ENCODE assay signal across 8 cellular contexts in the genomic region with DNA sequence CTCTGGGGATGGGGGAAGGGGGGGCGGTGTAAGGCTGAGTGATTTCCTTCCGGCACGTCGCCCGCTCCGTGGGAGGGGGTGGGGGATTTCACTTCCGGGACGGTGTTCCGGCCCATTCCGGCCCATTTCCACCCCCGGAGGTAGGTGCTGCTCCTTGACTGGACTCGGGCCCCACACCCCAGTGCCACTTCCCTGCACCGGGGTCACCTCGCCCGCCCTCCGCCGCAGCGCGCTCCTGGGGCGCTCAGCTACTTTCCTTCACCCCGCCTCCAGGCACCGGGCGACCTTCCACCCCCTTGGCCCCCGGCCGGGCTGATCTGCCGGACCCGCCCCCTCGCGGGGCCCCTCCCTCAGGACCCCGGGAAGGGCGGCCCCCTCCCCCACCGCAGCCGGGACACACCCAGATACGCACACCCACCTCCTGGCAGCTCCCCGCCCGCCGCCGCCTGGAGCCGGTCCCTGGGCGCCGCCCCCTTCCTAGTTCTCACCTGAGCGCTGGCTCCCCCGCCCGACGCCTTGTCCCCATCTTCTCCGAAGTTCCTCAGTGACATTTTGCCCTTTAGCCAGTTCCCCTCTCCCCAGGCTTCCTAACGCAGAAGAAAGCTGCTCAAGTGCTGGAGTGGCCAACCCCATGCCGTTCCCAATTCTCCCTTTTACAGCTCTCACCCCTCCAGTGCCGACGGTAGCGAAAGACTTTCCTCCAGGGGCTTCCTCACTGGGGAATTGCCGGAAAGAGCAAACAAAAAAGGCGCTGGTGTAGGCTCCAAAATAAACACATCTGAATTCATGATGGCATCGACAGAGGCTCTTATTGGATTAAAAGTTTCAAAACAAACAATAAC. TPM values are rescaled to one million over a fixed set of nuclear protein-coding genes. Genes with fewer than 3 reads are reported as not detected.
DNase-seq lines count a peak whose midpoint lies in the region; ATAC-seq, FAIRE-seq and TF ChIP-seq lines count a peak whose summit lies in the region.

A gene with protein sequence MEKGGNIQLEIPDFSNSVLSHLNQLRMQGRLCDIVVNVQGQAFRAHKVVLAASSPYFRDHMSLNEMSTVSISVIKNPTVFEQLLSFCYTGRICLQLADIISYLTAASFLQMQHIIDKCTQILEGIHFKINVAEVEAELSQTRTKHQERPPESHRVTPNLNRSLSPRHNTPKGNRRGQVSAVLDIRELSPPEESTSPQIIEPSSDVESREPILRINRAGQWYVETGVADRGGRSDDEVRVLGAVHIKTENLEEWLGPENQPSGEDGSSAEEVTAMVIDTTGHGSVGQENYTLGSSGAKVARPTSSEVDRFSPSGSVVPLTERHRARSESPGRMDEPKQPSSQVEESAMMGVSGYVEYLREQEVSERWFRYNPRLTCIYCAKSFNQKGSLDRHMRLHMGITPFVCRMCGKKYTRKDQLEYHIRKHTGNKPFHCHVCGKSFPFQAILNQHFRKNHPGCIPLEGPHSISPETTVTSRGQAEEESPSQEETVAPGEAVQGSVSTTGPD (plus strand): TSS at position 115 of the 842 bp plus-strand sequence. CDS start 1,846 bp downstream, outside the sequence.

- TF ChIP-seq CTCF in AG09309 (IDR thresholded peaks at IDR 0.05; ENCODE audit: control insufficient read depth, insufficient read depth, low read depth, low read length, missing control alignments) (no peak), choroid plexus epithelial cell (conservative IDR thresholded peaks at IDR 0.05; ENCODE audit: low read depth, low read length) (no peak), HepG2 (CRISPR knock-in tag; IDR thresholded peaks at IDR 0.05) (peak; percentile 38)

- peak within 1 kb of the TSS; percentile 91 for H3K27ac ChIP-seq in HepG2 (ENCODE audit: extremely low read length, insufficient read depth, low read length)

- POLR2A ChIA-PET in HepG2 (lab: Yijun Ruan, JAX) = interaction anchor here (0.6 to 3.9 kb wide), 37 partner anchors 8 to 1155 kb away, joined by 3 to 47 read pairs (median 4); partner anchors contain the start of genes CACYBP, CENPL, DARS2 and KLHL20

- CTCF ChIA-PET in HepG2 (lab: Yijun Ruan, JAX; ENCODE audit: low intra/inter-chr PET ratio, low total read pairs) = no interaction called here

- no peaks in the 10 kb centered on the region; a peak in 1 of 5 replicates for H3K27me3 ChIP-seq in HepG2 (ENCODE audit: control insufficient read depth in 1 of 2, insufficient read depth in 2 of 2, low read length in 2 of 2)

- peak within 1 kb of the TSS; percentile 88 for H3K4me2 ChIP-seq in HepG2 (ENCODE audit: low read depth, low read length)

- BruUV-seq in HepG2 (replicated peaks; lab: Mats Ljungman, UMichigan) = no TSS peak

- H4K20me1 ChIP-seq in HepG2 (ENCODE audit: insufficient read depth, low read length) = peaks cover 32% of the 10 kb centered on the region

- H3K9ac ChIP-seq in HepG2 (ENCODE audit: insufficient read depth, low read depth, low read length) = peak within 1 kb of the TSS; percentile 95

- 2% methylated on average over 30 of the region's 54 CpGs for WGBS in HepG2 (ENCODE audit: low lambda C conversion rate)

- H3K4me1 ChIP-seq in HepG2 (ENCODE audit: insufficient read depth, low read length) = peaks cover 45% of the 10 kb centered on the region

- FAIRE-seq in GM19239 (lab: Jason Lieb, UNC) = peak; percentile 18
- no peak for FAIRE-seq in HepG2 (lab: Jason Lieb, UNC)

- H3K79me2 ChIP-seq in HepG2 (ENCODE audit: insufficient read depth, low read length) = peaks cover 28% of the 10 kb centered on the region

- DNase-seq in AG09309 (ENCODE audit: low read depth) = no peak
- DNase-seq in GM19239 (ENCODE audit: insufficient read length, low spot score) = peak; percentile 60
- peak; percentile 91 for DNase-seq in NCI-H510A (lab: John Stamatoyannopoulos, UW)
- peak; percentile 89 to 95 for DNase-seq in activated CD4-positive, alpha-beta T cell treated with anti-CD3 and anti-CD28 coated beads for 24 hours (ENCODE audit: low read depth in 2 of 2)
- DNase-seq in choroid plexus epithelial cell (ENCODE audit: low read depth) = peak; percentile 35
- DNase-seq in HepG2 (ENCODE audit: low spot score) = peak; percentile 74
- DNase-seq in stimulated activated CD4-positive, alpha-beta T cell treated with anti-CD3 and anti-CD28 coated beads, Interleukin-4, amount 100 ng/mL, for 1 hour = peak; percentile 93

- intact Hi-C loops in HepG2 (cut with micrococcal nuclease; ENCODE audit: unreplicated experiment) = loop anchor here (2.0 to 5.0 kb wide), 2 partner anchors 59 to 154 kb away; partner anchors contain the start of gene RC3H1

- ATAC-seq in HG03432 (IDR thresholded peaks at IDR 0.05; ENCODE audit: unreplicated experiment) = peak; percentile 74
- peak; percentile 80 for ATAC-seq in HepG2

- H3K36me3 ChIP-seq in HepG2 (replicated peaks in 1 of 2; ENCODE audit: control insufficient read depth in 1 of 2, insufficient read depth in 2 of 2, low read length in 2 of 2) = peaks cover 4 to 52% of the 10 kb centered on the region in 2 experiments

- H3K9me3 ChIP-seq in HepG2 (ENCODE audit: low read length) = no peaks in the 10 kb centered on the region

- no peak; a peak in 1 of 4 replicates for TF ChIP-seq EP300 in HepG2 (IDR thresholded peaks at IDR 0.05; ENCODE audit: low read depth in 2 of 2, low read length in 2 of 2)
- TF ChIP-seq EP300 in HepG2 (CRISPR knock-in tag; IDR thresholded peaks at IDR 0.05; ENCODE audit: borderline replicate concordance) = no peak; the same call in 1 of the 2 replicates

- H3K4me3 ChIP-seq in AG09309 (ENCODE audit: control insufficient read depth, low read depth, low read length) (peak within 1 kb of the TSS; percentile 75), choroid plexus epithelial cell (ENCODE audit: low read depth, low read length) (peak within 1 kb of the TSS; percentile 87), HepG2 (replicated peaks in 1 of 3; ENCODE audit: insufficient read depth in 1 of 3, low read depth in 2 of 3, low read length in 3 of 3) (peak within 1 kb of the TSS; percentile 58 to 98 (median 94))

- peak within 1 kb of the TSS; percentile 58 for H2AFZ ChIP-seq in HepG2 (ENCODE audit: low read length)

- in situ Hi-C loops in HepG2 (cut with HindIII; ENCODE audit: extremely low pct_ligation_motif_present, low pct_unique_long_range_greater_than_20kb) = loop anchor here (10.0 kb wide), 1 partner anchor 206 kb away; no protein-coding TSS in a partner anchor

- no peak; the same call in 1 of the 2 replicates for TF ChIP-seq RAD21 in HepG2 (CRISPR knock-in tag; IDR thresholded peaks at IDR 0.05)

- TF ChIP-seq POLR2A in HepG2 (IDR thresholded peaks at IDR 0.05; ENCODE audit: insufficient read depth in 1 of 2, low read depth in 2 of 2, low read length in 2 of 2) = peak in 1 of 2 experiments; percentile 42; a peak in 1 of 4 replicates

TF ChIP-seq in HepG2, 621 proteins besides CTCF, POLR2A, EP300 and RAD21 (continues in another document):
- peak; percentile 72 for TF ChIP-seq KDM2A (CRISPR knock-in tag; IDR thresholded peaks at IDR 0.05; ENCODE audit: borderline replicate concordance, low read depth)
- peak; percentile 94; the same call in 1 of the 2 replicates for TF ChIP-seq KLF12 (CRISPR knock-in tag; IDR thresholded peaks at IDR 0.05; ENCODE audit: borderline replicate concordance)
- no peak for TF ChIP-seq GPBP1L1 (CRISPR knock-in tag; IDR thresholded peaks at IDR 0.05)
- no peak for TF ChIP-seq ZNF382 (CRISPR knock-in tag; IDR thresholded peaks at IDR 0.05; ENCODE audit: borderline replicate concordance)
- TF ChIP-seq ZSCAN25 (CRISPR knock-in tag; IDR thresholded peaks at IDR 0.05) = 0 out of 2 replicates have a peak, but pooled peaks have one; percentile 62
- peak; percentile 22; the same call in 1 of the 2 replicates for TF ChIP-seq HNF4A (CRISPR knock-in tag; IDR thresholded peaks at IDR 0.05)

RNA-seq across cellular contexts. Expression of the gene that starts here (rescaled TPM):
- 7.7 and 10.7 TPM in 2 replicates for total RNA-seq in HepG2 (2016; rRNA removed; fragmentation: Illumina TruSeq; extraction: Trizol)
- total RNA-seq in HepG2 (2016; cell fraction: cytosol; rRNA removed; fragmentation: Illumina TruSeq; extraction: Trizol; ENCODE audit: low read depth) = 0.61 and 0.97 TPM in 2 replicates
- total RNA-seq in HepG2 (2016; cell fraction: insoluble cytoplasmic fraction; rRNA removed; fragmentation: Illumina TruSeq; extraction: Trizol) = 7.5 and 9.9 TPM in 2 replicates
- total RNA-seq in HepG2 (2016; cell fraction: membrane; rRNA removed; fragmentation: Illumina TruSeq; extraction: Trizol) = 3.4 and 3.6 TPM in 2 replicates
- total RNA-seq in HepG2 (2016; cell fraction: nucleus; rRNA removed; fragmentation: Illumina TruSeq; extraction: Trizol) = 12.5 and 13.1 TPM in 2 replicates
- polyA plus RNA-seq in HepG2 (2011; rRNA removed) = 1.9 and 2.6 TPM in 2 replicates
- 0.75 and 0.81 TPM in 2 replicates for polyA plus RNA-seq in HepG2 (2011; cell fraction: cytosol; rRNA removed)
- polyA plus RNA-seq in HepG2 (2011; cell fraction: nucleus; rRNA removed) = 3.3 and 4.0 TPM in 2 replicates
- 1.6 and 1.9 TPM in 2 replicates for polyA plus RNA-seq in HepG2 (2012)
- polyA plus RNA-seq in HepG2 (2016; cell fraction: cytosol; fragmentation: Illumina TruSeq; extraction: Trizol; ENCODE audit: low read depth) = 0.12 and 0.14 TPM in 2 replicates
- 1.4 and 1.9 TPM in 2 replicates for polyA plus RNA-seq in HepG2 (2016; cell fraction: insoluble cytoplasmic fraction; fragmentation: Illumina TruSeq; extraction: Trizol; ENCODE audit: low read depth)
- 0.26 and 0.34 TPM in 2 replicates for polyA plus RNA-seq in HepG2 (2016; cell fraction: membrane; fragmentation: Illumina TruSeq; extraction: Trizol; ENCODE audit: low read depth)
- polyA plus RNA-seq in HepG2 (2016; cell fraction: nucleus; fragmentation: Illumina TruSeq; extraction: Trizol; ENCODE audit: insufficient read depth, low read depth) = 5.4 and 5.5 TPM in 2 replicates
- polyA minus RNA-seq in HepG2 (2011; rRNA and poly(A)+ RNA removed; ENCODE audit: low replicate concordance) = 11.7 and 14.4 TPM in 2 replicates
- 4.0 and 4.2 TPM in 2 replicates for polyA minus RNA-seq in HepG2 (2011; cell fraction: cytosol; rRNA and poly(A)+ RNA removed)
- polyA minus RNA-seq in HepG2 (2011; cell fraction: nucleus; rRNA and poly(A)+ RNA removed) = 20.0 and 21.6 TPM in 2 replicates
